Comparison of ENCODE assay signal across 8 cellular contexts in the genomic region with DNA sequence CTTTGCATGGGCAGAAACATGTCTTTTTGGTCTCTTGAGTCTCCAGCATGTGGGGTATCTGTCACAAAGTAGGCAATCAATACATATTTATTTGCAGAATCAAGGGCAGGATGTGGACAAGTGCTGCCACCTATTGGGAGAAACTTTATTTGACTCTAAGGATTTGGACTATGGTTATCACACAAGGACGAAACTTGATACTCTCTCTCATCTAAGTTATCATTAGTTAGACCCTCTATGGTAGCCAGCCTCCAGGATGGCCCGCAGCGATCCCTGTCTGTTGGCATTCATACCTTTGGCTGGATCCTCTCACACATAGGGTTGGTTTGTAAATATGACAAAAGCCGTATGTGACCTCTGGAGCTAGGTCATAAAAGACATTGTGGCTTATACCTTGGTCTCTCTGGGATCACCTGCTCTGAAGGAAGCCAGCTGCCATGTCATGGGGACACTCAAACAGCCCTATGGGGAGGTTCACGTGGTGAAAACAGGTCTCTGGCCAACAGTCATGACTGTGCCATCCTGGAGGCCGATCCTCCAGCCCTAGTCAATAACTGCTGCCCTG. TPM values are rescaled to one million over a fixed set of nuclear protein-coding genes. Genes with fewer than 3 reads are reported as not detected.
DNase-seq lines count a peak whose midpoint lies in the region; ATAC-seq and TF ChIP-seq lines count a peak whose summit lies in the region.

No MANE protein-coding gene starts in this region.

- DNase-seq in cardiac muscle cell (ENCODE audit: low read depth in 1 of 2, low spot score in 1 of 2): peak; percentile 71 to 73
- DNase-seq in Right ventricle myocardium superior: no peak
- peak; percentile 76 for DNase-seq in NCI-H1105 treated with DMSO at 0.1 percent for 48 hours (lab: John Stamatoyannopoulos, UW)
- peak in 1 of 3 donors; percentile 21 for DNase-seq in T-helper 17 cell
- peak; percentile 20 to 24 for DNase-seq in central memory CD8-positive, alpha-beta T cell (ENCODE audit: low spot score in 2 of 2)
- DNase-seq in kidney glomerular epithelial cell (lab: John Stamatoyannopoulos, UW): peak; percentile 50
- DNase-seq in stimulated activated CD4-positive, alpha-beta T cell treated with anti-CD3 and anti-CD28 coated beads, Interleukin-2, amount 100 ng/mL, for 48 hours: peak; percentile 25 to 28

- H3K36me3 ChIP-seq in cardiac muscle cell: no peaks in the 10 kb centered on the region

- ATAC-seq in Right ventricle myocardium superior (ENCODE audit: poor library complexity) (no peak), T-helper 17 cell (no peak), GM21786 (IDR thresholded peaks at IDR 0.05; ENCODE audit: unreplicated experiment) (no peak)
- ATAC-seq in central memory CD8-positive, alpha-beta T cell (replicated peaks; ENCODE audit: extremely low read depth, poor library complexity, severe bottlenecking): no peak

- peaks cover 14% of the 10 kb centered on the region for H3K4me1 ChIP-seq in cardiac muscle cell (ENCODE audit: low read depth)

- no peak overlapping the region for H3K27ac Mint-ChIP-seq in T-helper 17 cell
- H3K27ac Mint-ChIP-seq in central memory CD8-positive, alpha-beta T cell (ENCODE audit: low read depth): peak overlapping the region; percentile 90

- peaks cover 13% of the 10 kb centered on the region for H3K27me3 ChIP-seq in cardiac muscle cell

- peak overlapping the region; percentile 93 for H3K4me3 Mint-ChIP-seq in T-helper 17 cell
- no peak overlapping the region for H3K4me3 Mint-ChIP-seq in central memory CD8-positive, alpha-beta T cell

- H3K9me3 ChIP-seq in cardiac muscle cell (ENCODE audit: low read depth) (no peaks in the 10 kb centered on the region), T-helper 17 cell (ENCODE audit: control insufficient read depth, low read length, poor library complexity, severe bottlenecking) (no peaks in the 10 kb centered on the region)

- no peak overlapping the region for H3K4me3 ChIP-seq in cardiac muscle cell

- TF ChIP-seq CTCF in cardiac muscle cell (IDR thresholded peaks at IDR 0.05; ENCODE audit: low read depth, low read length): peak; percentile 59

- no peaks in the 10 kb centered on the region for H3K9me3 Mint-ChIP-seq in central memory CD8-positive, alpha-beta T cell

- peaks cover 16% of the 10 kb centered on the region for H3K4me1 Mint-ChIP-seq in T-helper 17 cell
- H3K4me1 Mint-ChIP-seq in central memory CD8-positive, alpha-beta T cell: peaks cover 12% of the 10 kb centered on the region

- no peaks in the 10 kb centered on the region for H3K27me3 Mint-ChIP-seq in T-helper 17 cell
- H3K27me3 Mint-ChIP-seq in central memory CD8-positive, alpha-beta T cell: peaks cover 6% of the 10 kb centered on the region

- no peaks in the 10 kb centered on the region for H3K36me3 Mint-ChIP-seq in T-helper 17 cell (ENCODE audit: low read depth)
- H3K36me3 Mint-ChIP-seq in central memory CD8-positive, alpha-beta T cell (ENCODE audit: insufficient read depth): peaks cover 10% of the 10 kb centered on the region

- peak overlapping the region; percentile 92 for H3K27ac ChIP-seq in cardiac muscle cell

- intact Hi-C loops in Right ventricle myocardium superior (cut with DNase I): loop anchor here (10.0 kb wide), 2 partner anchors 59 to 499 kb away; partner anchors contain the start of gene RTCB

RNA-seq across cellular contexts. Expression of gene FBXO7, which starts 1.1 kb away (rescaled TPM):
- total RNA-seq in cardiac muscle cell (83.7 and 91.8 TPM in 2 replicates), Right ventricle myocardium superior (30.3 TPM), T-helper 17 cell (100 to 1,000 TPM; 122 to 133 TPM)
- polyA plus RNA-seq in cardiac muscle cell: 120 and 125 TPM in 2 replicates

RNA-seq across cellular contexts. Expression of gene BPIFC, which starts 9.2 kb away (rescaled TPM):
- total RNA-seq in cardiac muscle cell (not detected in 2 replicates), Right ventricle myocardium superior (not detected), T-helper 17 cell (not detected)
- not detected in 2 replicates for polyA plus RNA-seq in cardiac muscle cell
